In the genomic region with DNA sequence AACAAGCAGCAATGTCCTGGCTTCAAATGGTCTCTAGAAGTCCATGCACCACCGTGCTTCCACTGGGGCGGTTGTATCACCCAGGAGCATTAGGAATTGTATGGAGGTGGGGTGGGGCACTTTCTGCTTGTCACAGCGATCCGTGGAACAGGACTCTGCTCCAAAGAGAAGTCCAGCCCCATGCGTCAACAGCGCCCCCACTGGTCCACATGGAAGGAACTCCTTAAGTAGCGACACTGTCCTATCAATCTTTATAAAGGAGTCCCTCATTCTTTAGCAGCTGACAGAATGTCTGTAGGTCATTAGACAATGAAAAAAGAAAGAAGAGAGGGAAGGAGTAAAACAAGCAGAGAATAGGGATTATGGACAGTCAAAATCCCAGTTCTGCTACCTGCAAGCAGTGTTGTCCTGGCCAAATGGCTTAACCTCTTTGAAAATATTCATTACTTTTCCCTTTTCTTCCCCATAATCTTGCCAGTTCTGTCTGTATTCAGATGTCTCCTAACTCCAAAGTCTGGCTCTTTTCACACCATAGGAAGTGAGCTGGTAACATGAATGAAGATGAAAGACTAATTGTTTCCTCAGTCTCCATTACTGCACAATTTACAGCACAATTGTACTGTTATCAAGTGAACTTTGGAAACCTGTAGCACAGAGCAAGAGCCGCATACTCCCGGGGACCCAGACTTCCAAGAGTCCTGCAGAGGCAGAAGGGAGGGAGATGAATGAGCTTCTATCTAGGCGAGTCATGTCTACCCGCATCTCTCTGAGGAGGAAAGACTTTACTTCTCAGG, we compare ENCODE assay signal across 1 cellular context.
TF ChIP-seq lines count a peak whose summit lies in the region.

No MANE protein-coding gene starts in this region.

TF ChIP-seq in HepG2, 621 proteins besides CTCF, POLR2A, EP300 and RAD21 (continued from another document and continues in another):
- TF ChIP-seq, protein P1, sequence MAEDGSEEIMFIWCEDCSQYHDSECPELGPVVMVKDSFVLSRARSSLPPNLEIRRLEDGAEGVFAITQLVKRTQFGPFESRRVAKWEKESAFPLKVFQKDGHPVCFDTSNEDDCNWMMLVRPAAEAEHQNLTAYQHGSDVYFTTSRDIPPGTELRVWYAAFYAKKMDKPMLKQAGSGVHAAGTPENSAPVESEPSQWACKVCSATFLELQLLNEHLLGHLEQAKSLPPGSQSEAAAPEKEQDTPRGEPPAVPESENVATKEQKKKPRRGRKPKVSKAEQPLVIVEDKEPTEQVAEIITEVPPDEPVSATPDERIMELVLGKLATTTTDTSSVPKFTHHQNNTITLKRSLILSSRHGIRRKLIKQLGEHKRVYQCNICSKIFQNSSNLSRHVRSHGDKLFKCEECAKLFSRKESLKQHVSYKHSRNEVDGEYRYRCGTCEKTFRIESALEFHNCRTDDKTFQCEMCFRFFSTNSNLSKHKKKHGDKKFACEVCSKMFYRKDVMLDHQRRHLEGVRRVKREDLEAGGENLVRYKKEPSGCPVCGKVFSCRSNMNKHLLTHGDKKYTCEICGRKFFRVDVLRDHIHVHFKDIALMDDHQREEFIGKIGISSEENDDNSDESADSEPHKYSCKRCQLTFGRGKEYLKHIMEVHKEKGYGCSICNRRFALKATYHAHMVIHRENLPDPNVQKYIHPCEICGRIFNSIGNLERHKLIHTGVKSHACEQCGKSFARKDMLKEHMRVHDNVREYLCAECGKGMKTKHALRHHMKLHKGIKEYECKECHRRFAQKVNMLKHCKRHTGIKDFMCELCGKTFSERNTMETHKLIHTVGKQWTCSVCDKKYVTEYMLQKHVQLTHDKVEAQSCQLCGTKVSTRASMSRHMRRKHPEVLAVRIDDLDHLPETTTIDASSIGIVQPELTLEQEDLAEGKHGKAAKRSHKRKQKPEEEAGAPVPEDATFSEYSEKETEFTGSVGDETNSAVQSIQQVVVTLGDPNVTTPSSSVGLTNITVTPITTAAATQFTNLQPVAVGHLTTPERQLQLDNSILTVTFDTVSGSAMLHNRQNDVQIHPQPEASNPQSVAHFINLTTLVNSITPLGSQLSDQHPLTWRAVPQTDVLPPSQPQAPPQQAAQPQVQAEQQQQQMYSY (CRISPR knock-in tag; IDR thresholded peaks at IDR 0.05): no peak
- TF ChIP-seq, protein P2, sequence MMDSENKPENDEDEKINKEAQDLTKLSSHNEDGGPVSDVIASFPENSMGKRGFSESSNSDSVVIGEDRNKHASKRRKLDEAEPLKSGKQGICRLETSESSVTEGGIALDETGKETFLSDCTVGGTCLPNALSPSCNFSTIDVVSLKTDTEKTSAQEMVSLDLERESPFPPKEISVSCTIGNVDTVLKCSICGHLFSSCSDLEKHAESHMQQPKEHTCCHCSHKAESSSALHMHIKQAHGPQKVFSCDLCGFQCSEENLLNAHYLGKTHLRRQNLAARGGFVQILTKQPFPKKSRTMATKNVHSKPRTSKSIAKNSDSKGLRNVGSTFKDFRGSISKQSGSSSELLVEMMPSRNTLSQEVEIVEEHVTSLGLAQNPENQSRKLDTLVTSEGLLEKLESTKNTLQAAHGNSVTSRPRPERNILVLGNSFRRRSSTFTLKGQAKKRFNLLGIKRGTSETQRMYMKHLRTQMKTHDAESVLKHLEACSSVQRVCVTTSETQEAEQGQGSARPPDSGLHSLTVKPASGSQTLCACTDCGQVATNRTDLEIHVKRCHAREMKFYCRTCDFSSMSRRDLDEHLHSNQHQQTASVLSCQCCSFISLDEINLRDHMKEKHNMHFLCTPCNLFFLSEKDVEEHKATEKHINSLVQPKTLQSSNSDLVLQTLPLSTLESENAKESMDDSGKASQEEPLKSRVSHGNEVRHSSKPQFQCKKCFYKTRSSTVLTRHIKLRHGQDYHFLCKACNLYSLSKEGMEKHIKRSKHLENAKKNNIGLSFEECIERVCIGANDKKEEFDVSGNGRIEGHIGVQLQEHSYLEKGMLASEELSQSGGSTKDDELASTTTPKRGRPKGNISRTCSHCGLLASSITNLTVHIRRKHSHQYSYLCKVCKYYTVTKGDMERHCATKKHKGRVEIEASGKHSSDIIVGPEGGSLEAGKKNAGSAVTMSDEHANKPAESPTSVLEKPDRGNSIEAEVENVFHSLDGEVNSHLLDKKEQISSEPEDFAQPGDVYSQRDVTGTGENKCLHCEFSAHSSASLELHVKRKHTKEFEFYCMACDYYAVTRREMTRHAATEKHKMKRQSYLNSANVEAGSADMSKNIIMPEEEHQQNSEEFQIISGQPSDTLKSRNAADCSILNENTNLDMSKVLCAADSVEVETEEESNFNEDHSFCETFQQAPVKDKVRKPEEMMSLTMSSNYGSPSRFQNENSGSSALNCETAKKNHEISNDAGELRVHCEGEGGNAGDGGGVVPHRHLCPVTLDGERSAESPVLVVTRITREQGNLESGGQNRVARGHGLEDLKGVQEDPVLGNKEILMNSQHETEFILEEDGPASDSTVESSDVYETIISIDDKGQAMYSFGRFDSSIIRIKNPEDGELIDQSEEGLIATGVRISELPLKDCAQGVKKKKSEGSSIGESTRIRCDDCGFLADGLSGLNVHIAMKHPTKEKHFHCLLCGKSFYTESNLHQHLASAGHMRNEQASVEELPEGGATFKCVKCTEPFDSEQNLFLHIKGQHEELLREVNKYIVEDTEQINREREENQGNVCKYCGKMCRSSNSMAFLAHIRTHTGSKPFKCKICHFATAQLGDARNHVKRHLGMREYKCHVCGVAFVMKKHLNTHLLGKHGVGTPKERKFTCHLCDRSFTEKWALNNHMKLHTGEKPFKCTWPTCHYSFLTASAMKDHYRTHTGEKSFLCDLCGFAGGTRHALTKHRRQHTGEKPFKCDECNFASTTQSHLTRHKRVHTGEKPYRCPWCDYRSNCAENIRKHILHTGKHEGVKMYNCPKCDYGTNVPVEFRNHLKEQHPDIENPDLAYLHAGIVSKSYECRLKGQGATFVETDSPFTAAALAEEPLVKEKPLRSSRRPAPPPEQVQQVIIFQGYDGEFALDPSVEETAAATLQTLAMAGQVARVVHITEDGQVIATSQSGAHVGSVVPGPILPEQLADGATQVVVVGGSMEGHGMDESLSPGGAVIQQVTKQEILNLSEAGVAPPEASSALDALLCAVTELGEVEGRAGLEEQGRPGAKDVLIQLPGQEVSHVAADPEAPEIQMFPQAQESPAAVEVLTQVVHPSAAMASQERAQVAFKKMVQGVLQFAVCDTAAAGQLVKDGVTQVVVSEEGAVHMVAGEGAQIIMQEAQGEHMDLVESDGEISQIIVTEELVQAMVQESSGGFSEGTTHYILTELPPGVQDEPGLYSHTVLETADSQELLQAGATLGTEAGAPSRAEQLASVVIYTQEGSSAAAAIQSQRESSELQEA (CRISPR knock-in tag; IDR thresholded peaks at IDR 0.05; ENCODE audit: not compliant biosample characterization): no peak
- TF ChIP-seq ZNF12 (CRISPR knock-in tag; IDR thresholded peaks at IDR 0.05) (no peak), HDAC1 (CRISPR knock-in tag; IDR thresholded peaks at IDR 0.05) (peak; percentile 52; the same call in 1 of the 2 replicates), GATAD2A (CRISPR knock-in tag; IDR thresholded peaks at IDR 0.05) (peak; percentile 53), KLF9 (CRISPR knock-in tag; IDR thresholded peaks at IDR 0.05; ENCODE audit: low read depth) (no peak), TOE1 (CRISPR knock-in tag; IDR thresholded peaks at IDR 0.05) (0 out of 2 replicates have a peak, but pooled peaks have one; percentile 42), ZNF350 (CRISPR knock-in tag; IDR thresholded peaks at IDR 0.05; ENCODE audit: borderline replicate concordance, low read depth) (peak; percentile 21; the same call in 1 of the 2 replicates), PHF21A (CRISPR knock-in tag; IDR thresholded peaks at IDR 0.05) (peak; percentile 9; the same call in 1 of the 2 replicates), TAF15 (IDR thresholded peaks at IDR 0.05; ENCODE audit: low read depth, low read length, poor library complexity, severe bottlenecking) (no peak), SOX13 (IDR thresholded peaks at IDR 0.05) (no peak), SOX13 (CRISPR knock-in tag; conservative IDR thresholded peaks at IDR 0.05 in 1 of 2, IDR thresholded peaks at IDR 0.05 in 1 of 2) (peak in 1 of 2 experiments; percentile 80; a peak in 2 of 4 replicates), ZNF253 (CRISPR knock-in tag; IDR thresholded peaks at IDR 0.05; ENCODE audit: borderline replicate concordance) (no peak), FOSL1 (CRISPR knock-in tag; IDR thresholded peaks at IDR 0.05; ENCODE audit: borderline replicate concordance) (no peak), HOXD1 (CRISPR knock-in tag; IDR thresholded peaks at IDR 0.05) (no peak)
- TF ChIP-seq, protein P3, sequence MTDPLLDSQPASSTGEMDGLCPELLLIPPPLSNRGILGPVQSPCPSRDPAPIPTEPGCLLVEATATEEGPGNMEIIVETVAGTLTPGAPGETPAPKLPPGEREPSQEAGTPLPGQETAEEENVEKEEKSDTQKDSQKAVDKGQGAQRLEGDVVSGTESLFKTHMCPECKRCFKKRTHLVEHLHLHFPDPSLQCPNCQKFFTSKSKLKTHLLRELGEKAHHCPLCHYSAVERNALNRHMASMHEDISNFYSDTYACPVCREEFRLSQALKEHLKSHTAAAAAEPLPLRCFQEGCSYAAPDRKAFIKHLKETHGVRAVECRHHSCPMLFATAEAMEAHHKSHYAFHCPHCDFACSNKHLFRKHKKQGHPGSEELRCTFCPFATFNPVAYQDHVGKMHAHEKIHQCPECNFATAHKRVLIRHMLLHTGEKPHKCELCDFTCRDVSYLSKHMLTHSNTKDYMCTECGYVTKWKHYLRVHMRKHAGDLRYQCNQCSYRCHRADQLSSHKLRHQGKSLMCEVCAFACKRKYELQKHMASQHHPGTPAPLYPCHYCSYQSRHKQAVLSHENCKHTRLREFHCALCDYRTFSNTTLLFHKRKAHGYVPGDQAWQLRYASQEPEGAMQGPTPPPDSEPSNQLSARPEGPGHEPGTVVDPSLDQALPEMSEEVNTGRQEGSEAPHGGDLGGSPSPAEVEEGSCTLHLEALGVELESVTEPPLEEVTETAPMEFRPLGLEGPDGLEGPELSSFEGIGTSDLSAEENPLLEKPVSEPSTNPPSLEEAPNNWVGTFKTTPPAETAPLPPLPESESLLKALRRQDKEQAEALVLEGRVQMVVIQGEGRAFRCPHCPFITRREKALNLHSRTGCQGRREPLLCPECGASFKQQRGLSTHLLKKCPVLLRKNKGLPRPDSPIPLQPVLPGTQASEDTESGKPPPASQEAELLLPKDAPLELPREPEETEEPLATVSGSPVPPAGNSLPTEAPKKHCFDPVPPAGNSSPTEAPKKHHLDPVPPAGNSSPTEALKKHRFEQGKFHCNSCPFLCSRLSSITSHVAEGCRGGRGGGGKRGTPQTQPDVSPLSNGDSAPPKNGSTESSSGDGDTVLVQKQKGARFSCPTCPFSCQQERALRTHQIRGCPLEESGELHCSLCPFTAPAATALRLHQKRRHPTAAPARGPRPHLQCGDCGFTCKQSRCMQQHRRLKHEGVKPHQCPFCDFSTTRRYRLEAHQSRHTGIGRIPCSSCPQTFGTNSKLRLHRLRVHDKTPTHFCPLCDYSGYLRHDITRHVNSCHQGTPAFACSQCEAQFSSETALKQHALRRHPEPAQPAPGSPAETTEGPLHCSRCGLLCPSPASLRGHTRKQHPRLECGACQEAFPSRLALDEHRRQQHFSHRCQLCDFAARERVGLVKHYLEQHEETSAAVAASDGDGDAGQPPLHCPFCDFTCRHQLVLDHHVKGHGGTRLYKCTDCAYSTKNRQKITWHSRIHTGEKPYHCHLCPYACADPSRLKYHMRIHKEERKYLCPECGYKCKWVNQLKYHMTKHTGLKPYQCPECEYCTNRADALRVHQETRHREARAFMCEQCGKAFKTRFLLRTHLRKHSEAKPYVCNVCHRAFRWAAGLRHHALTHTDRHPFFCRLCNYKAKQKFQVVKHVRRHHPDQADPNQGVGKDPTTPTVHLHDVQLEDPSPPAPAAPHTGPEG (CRISPR knock-in tag; IDR thresholded peaks at IDR 0.05): no peak
- TF ChIP-seq, protein P4, sequence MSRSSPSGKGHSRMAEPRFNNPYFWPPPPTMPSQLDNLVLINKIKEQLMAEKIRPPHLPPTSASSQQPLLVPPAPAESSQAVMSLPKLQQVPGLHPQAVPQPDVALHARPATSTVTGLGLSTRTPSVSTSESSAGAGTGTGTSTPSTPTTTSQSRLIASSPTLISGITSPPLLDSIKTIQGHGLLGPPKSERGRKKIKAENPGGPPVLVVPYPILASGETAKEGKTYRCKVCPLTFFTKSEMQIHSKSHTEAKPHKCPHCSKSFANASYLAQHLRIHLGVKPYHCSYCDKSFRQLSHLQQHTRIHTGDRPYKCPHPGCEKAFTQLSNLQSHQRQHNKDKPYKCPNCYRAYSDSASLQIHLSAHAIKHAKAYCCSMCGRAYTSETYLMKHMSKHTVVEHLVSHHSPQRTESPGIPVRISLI (CRISPR knock-in tag; IDR thresholded peaks at IDR 0.05; ENCODE audit: borderline replicate concordance): no peak
- TF ChIP-seq, protein P5, sequence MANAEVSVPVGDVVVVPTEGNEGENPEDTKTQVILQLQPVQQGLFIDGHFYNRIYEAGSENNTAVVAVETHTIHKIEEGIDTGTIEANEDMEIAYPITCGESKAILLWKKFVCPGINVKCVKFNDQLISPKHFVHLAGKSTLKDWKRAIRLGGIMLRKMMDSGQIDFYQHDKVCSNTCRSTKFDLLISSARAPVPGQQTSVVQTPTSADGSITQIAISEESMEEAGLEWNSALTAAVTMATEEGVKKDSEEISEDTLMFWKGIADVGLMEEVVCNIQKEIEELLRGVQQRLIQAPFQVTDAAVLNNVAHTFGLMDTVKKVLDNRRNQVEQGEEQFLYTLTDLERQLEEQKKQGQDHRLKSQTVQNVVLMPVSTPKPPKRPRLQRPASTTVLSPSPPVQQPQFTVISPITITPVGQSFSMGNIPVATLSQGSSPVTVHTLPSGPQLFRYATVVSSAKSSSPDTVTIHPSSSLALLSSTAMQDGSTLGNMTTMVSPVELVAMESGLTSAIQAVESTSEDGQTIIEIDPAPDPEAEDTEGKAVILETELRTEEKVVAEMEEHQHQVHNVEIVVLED (CRISPR knock-in tag; IDR thresholded peaks at IDR 0.05; ENCODE audit: borderline replicate concordance): no peak
- TF ChIP-seq, protein P6, sequence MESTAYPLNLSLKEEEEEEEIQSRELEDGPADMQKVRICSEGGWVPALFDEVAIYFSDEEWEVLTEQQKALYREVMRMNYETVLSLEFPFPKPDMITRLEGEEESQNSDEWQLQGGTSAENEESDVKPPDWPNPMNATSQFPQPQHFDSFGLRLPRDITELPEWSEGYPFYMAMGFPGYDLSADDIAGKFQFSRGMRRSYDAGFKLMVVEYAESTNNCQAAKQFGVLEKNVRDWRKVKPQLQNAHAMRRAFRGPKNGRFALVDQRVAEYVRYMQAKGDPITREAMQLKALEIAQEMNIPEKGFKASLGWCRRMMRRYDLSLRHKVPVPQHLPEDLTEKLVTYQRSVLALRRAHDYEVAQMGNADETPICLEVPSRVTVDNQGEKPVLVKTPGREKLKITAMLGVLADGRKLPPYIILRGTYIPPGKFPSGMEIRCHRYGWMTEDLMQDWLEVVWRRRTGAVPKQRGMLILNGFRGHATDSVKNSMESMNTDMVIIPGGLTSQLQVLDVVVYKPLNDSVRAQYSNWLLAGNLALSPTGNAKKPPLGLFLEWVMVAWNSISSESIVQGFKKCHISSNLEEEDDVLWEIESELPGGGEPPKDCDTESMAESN (CRISPR knock-in tag; conservative IDR thresholded peaks at IDR 0.05): no peak
- TF ChIP-seq, protein P7, sequence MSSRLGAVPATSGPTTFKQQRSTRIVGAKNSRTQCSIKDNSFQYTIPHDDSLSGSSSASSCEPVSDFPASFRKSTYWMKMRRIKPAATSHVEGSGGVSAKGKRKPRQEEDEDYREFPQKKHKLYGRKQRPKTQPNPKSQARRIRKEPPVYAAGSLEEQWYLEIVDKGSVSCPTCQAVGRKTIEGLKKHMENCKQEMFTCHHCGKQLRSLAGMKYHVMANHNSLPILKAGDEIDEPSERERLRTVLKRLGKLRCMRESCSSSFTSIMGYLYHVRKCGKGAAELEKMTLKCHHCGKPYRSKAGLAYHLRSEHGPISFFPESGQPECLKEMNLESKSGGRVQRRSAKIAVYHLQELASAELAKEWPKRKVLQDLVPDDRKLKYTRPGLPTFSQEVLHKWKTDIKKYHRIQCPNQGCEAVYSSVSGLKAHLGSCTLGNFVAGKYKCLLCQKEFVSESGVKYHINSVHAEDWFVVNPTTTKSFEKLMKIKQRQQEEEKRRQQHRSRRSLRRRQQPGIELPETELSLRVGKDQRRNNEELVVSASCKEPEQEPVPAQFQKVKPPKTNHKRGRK (CRISPR knock-in tag; IDR thresholded peaks at IDR 0.05): peak; percentile 15; the same call in 1 of the 2 replicates
- TF ChIP-seq, protein P8, sequence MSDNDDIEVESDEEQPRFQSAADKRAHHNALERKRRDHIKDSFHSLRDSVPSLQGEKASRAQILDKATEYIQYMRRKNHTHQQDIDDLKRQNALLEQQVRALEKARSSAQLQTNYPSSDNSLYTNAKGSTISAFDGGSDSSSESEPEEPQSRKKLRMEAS (IDR thresholded peaks at IDR 0.05): peak; percentile 35; the same call in 1 of the 2 replicates
